8 cellular contexts compared by ENCODE assay signal in the genomic region with DNA sequence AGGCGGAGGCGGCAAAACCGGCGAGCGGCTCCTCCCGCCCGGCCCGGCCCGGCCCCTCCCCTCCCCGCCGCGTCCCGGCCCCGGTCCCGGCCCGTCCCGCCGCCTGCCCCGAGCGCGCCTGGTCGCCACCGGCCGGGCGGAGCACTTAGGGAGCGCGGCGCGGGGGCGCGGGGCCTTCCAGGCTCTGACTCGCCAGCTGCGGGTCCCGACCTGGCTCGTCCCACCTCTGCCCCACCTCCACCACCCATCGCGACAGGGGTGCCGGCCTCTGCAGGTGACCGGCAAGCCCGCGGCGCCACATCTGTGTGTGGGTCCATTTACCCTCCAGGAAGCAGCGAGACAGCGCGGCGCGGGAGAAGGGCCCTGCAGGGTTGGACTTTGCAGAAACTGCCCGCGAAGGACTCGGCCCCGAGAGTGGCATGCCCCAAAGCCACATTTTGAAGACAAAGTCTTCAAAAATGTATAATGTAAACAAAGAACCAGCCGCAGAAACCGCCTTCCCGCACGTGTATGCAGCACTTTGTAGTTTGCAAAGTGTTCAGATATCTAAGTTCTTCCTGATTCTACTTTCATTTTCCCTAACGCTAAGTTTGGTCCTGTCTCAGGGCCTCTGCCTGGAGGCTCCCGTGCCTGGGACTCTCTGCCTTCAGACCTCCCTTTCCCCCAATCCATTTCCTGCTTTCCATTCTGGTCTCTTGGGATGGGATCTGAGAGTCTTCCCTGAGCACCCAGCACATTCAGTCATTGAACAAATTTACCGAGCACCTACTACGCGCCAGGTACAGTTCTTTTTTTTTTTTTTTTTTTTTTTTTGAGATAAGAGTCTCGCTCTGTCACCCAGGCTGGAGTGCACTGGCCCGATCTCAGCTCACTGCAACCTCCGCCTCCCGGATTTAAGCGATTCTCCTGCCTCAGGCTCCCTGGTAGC. TPM values are rescaled to one million over a fixed set of nuclear protein-coding genes. Genes with fewer than 3 reads are reported as not detected.
DNase-seq lines count a peak whose midpoint lies in the region; ATAC-seq, FAIRE-seq and TF ChIP-seq lines count a peak whose summit lies in the region.

A gene (minus strand): TSS at position 40 of the 928 bp plus-strand sequence. CDS start 19,158 bp downstream, outside the sequence.

- ATAC-seq in K562 = peak; percentile 73
- ATAC-seq in gastrocnemius medialis = peak; percentile 72 to 79

- peak within 1 kb of the TSS; percentile 72 for H3K4me2 ChIP-seq in K562 (ENCODE audit: insufficient read depth, low read length)

- no peaks in the 10 kb centered on the region for H4K20me1 ChIP-seq in K562 (replicated peaks; ENCODE audit: control insufficient read depth, insufficient read depth, low read length)

- TF ChIP-seq POLR2A in K562 (conservative IDR thresholded peaks at IDR 0.05) (no peak), gastrocnemius medialis (IDR thresholded peaks at IDR 0.05) (no peak)

- TF ChIP-seq CTCF in AG10803 (conservative IDR thresholded peaks at IDR 0.05; ENCODE audit: low read length) (no peak), K562 (IDR thresholded peaks at IDR 0.05 in 2 of 3, conservative IDR thresholded peaks at IDR 0.05 in 1 of 3; ENCODE audit: insufficient read depth in 2 of 3, low read depth in 1 of 3, low read length in 3 of 3) (no peak), gastrocnemius medialis (IDR thresholded peaks at IDR 0.05 in 4 of 5, conservative IDR thresholded peaks at IDR 0.05 in 1 of 5) (no peak)

- POLR2A ChIA-PET in K562 (lab: Yijun Ruan, JAX) = no interaction called here

- FAIRE-seq in K562 (lab: Jason Lieb, UNC) = no peak

- no peaks in the 10 kb centered on the region for H3K9me3 ChIP-seq in HUES48 (ENCODE audit: control insufficient read depth, insufficient read depth, low read length)
- H3K9me3 ChIP-seq in K562 (replicated peaks; ENCODE audit: control insufficient read depth, insufficient read depth, low read depth, low read length) = no peaks in the 10 kb centered on the region
- no peaks in the 10 kb centered on the region for H3K9me3 ChIP-seq in gastrocnemius medialis

- H2AFZ ChIP-seq in K562 (ENCODE audit: low read depth, low read length) = peak within 1 kb of the TSS; percentile 88

- peak within 1 kb of the TSS; percentile 60 for H3K4me3 ChIP-seq in AG10803 (ENCODE audit: low read length)
- peak within 1 kb of the TSS; percentile 56 for H3K4me3 ChIP-seq in HUES48 (ENCODE audit: low read depth, low read length)
- H3K4me3 ChIP-seq in K562 = peak within 1 kb of the TSS; percentile 40
- H3K4me3 ChIP-seq in iPS-11a (ENCODE audit: low read depth, low read length) = peak within 1 kb of the TSS; percentile 35
- peak within 1 kb of the TSS; percentile 64 to 83 (median 70) for H3K4me3 ChIP-seq in gastrocnemius medialis

- in situ Hi-C loops in K562 (cut with MboI) = no loop called here
- in situ Hi-C loops in gastrocnemius medialis (cut with MboI; ENCODE audit: low sequenced_read_pairs in 4 of 4) = no loop called here

- H3K9me1 ChIP-seq in K562 (ENCODE audit: control insufficient read depth, insufficient read depth, low read length) = no peaks in the 10 kb centered on the region

- TF ChIP-seq EP300 in K562 (IDR thresholded peaks at IDR 0.05; ENCODE audit: low read length) = no peak

- H3K27me3 ChIP-seq in HUES48 (ENCODE audit: control insufficient read depth, insufficient read depth, low read length) = peaks cover 38% of the 10 kb centered on the region
- H3K27me3 ChIP-seq in K562 (ENCODE audit: control insufficient read depth in 2 of 2, insufficient read depth in 2 of 2, low read length in 2 of 2) = peaks cover 32 to 53% of the 10 kb centered on the region in 2 experiments
- no peaks in the 10 kb centered on the region for H3K27me3 ChIP-seq in gastrocnemius medialis

- no peak for TF ChIP-seq RAD21 in K562 (CRISPR knock-in tag; conservative IDR thresholded peaks at IDR 0.05 in 1 of 2, IDR thresholded peaks at IDR 0.05 in 1 of 2)

- H3K27ac ChIP-seq in HUES48 (ENCODE audit: low read depth, low read length) (no peak within 1 kb of the TSS), K562 (ENCODE audit: extremely low read depth, low read depth, low read length) (peak within 1 kb of the TSS; percentile 32; the same call in 1 of the 3 replicates), gastrocnemius medialis (peak within 1 kb of the TSS; percentile 54 to 71 (median 66))

- WGBS in K562 (ENCODE audit: insufficient coverage, low coverage, missing lambda C conversion rate) = 11% methylated on average over 37 of the region's 65 CpGs

- intact Hi-C loops in K562 (cut with micrococcal nuclease) = no loop called here
- intact Hi-C loops in gastrocnemius medialis (cut with DNase I; ENCODE audit: low total_unique reads) = no loop called here

- peak; percentile 75 for DNase-seq in AG10803 (ENCODE audit: low read depth)
- peak; percentile 23 for DNase-seq in GM19240 (ENCODE audit: insufficient read length, low spot score)
- DNase-seq in T1000 (lab: John Stamatoyannopoulos, UW) = peak; percentile 52
- DNase-seq in K562 (ENCODE audit: extremely low read depth in 1 of 4, low spot score in 3 of 4) = peak in 2 of 4 experiments; percentile 27 to 45
- peak in 1 of 2 donors; percentile 19 for DNase-seq in gastrocnemius medialis
- DNase-seq in cerebellar nuclear complex (lab: John Stamatoyannopoulos, UW) = no peak

- no peaks in the 10 kb centered on the region for H3K79me2 ChIP-seq in K562 (ENCODE audit: control insufficient read depth, insufficient read depth, low read length)

- H3K4me1 ChIP-seq in HUES48 (ENCODE audit: control insufficient read depth, insufficient read depth, low read length) (peaks cover 4% of the 10 kb centered on the region; the same call in 1 of the 2 replicates), K562 (replicated peaks in 1 of 2; ENCODE audit: control insufficient read depth in 2 of 2, insufficient read depth in 2 of 2, low read length in 2 of 2) (peaks cover 6 to 12% of the 10 kb centered on the region in 2 experiments; a peak in 4 of 5 replicates), gastrocnemius medialis (peaks cover 0 to 7% of the 10 kb centered on the region in 2 donors)

- BruUV-seq in K562 (replicated peaks; lab: Mats Ljungman, UMichigan) = no TSS peak

- CTCF ChIA-PET in K562 (lab: Yijun Ruan, JAX; ENCODE audit: low intra/inter-chr PET ratio) = no interaction called here

- H3K9ac ChIP-seq in HUES48 (ENCODE audit: low read depth, low read length) (no peak within 1 kb of the TSS), K562 (ENCODE audit: insufficient read depth in 1 of 2, low read depth in 2 of 2, low read length in 2 of 2) (peak within 1 kb of the TSS; percentile 37 to 89; a peak in 3 of 4 replicates)

- no peaks in the 10 kb centered on the region for H3K36me3 ChIP-seq in HUES48 (ENCODE audit: control insufficient read depth, insufficient read depth, low read length)
- H3K36me3 ChIP-seq in K562 (ENCODE audit: control insufficient read depth, insufficient read depth, low read length) = no peaks in the 10 kb centered on the region
- H3K36me3 ChIP-seq in gastrocnemius medialis = no peaks in the 10 kb centered on the region

TF ChIP-seq in K562, 482 proteins besides CTCF, POLR2A, EP300 and RAD21 (continues in another document):
- TF ChIP-seq MTA3 (IDR thresholded peaks at IDR 0.05; ENCODE audit: borderline replicate concordance) = no peak
- TF ChIP-seq PRMT5 (CRISPR knock-in tag; IDR thresholded peaks at IDR 0.05) = 0 out of 2 replicates have a peak, but pooled peaks have one; percentile 40
- TF ChIP-seq XRCC4 (IDR thresholded peaks at IDR 0.05; ENCODE audit: extremely low read depth, insufficient read depth, insufficient read length) = no peak
- TF ChIP-seq MYC (IDR thresholded peaks at IDR 0.05; ENCODE audit: low read depth, low read length) = peak; percentile 31; the same call in 1 of the 2 replicates
- TF ChIP-seq MYC (CRISPR knock-in tag; IDR thresholded peaks at IDR 0.05; ENCODE audit: borderline replicate concordance, low read depth) = no peak
- TF ChIP-seq KDM2B (CRISPR knock-in tag; IDR thresholded peaks at IDR 0.05) = no peak
- TF ChIP-seq, protein P1, sequence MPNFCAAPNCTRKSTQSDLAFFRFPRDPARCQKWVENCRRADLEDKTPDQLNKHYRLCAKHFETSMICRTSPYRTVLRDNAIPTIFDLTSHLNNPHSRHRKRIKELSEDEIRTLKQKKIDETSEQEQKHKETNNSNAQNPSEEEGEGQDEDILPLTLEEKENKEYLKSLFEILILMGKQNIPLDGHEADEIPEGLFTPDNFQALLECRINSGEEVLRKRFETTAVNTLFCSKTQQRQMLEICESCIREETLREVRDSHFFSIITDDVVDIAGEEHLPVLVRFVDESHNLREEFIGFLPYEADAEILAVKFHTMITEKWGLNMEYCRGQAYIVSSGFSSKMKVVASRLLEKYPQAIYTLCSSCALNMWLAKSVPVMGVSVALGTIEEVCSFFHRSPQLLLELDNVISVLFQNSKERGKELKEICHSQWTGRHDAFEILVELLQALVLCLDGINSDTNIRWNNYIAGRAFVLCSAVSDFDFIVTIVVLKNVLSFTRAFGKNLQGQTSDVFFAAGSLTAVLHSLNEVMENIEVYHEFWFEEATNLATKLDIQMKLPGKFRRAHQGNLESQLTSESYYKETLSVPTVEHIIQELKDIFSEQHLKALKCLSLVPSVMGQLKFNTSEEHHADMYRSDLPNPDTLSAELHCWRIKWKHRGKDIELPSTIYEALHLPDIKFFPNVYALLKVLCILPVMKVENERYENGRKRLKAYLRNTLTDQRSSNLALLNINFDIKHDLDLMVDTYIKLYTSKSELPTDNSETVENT (CRISPR knock-in tag; IDR thresholded peaks at IDR 0.05) = no peak
- TF ChIP-seq BHLHE40 (IDR thresholded peaks at IDR 0.05; ENCODE audit: low read length) = peak; percentile 68; the same call in 1 of the 2 replicates

RNA-seq across cellular contexts. Expression of the gene that starts here (rescaled TPM):
- 0.67 and 1.3 TPM in 2 replicates for total RNA-seq in K562 (2011; cell fraction: chromatin; rRNA removed; ENCODE audit: low replicate concordance)
- 0.66 and 1.2 TPM in 2 replicates for total RNA-seq in K562 (2011; cell fraction: nucleolus; rRNA removed)
- total RNA-seq in K562 (2011; cell fraction: nucleoplasm; rRNA removed) = 0.59 TPM in 1 of 2 replicates, not detected in the other
- 2.1 and 3.3 TPM in 2 replicates for total RNA-seq in K562 (2014; rRNA removed)
- 0.91 and 1.4 TPM in 2 replicates for total RNA-seq in K562 (2014; rRNA removed; fragmentation: Illumina TruSeq; extraction: Trizol)
- total RNA-seq in K562 (2015; rRNA removed; fragmentation: Illumina TruSeq; extraction: Trizol) = 1.6 and 2.0 TPM in 2 replicates
- 1.2 and 2.1 TPM in 2 replicates for total RNA-seq in K562 (2021)
- 0.27 and 0.57 TPM in 2 replicates for polyA plus RNA-seq in K562 (2011; rRNA removed)
- 0.13 and 0.94 TPM in 2 replicates for polyA plus RNA-seq in K562 (2011; cell fraction: cytosol; rRNA removed)
- polyA plus RNA-seq in K562 (2011; cell fraction: nucleus; rRNA removed) = 0.45 and 1.5 TPM in 2 replicates
- polyA plus RNA-seq in K562 (2012) = 1.3 and 3.3 TPM in 2 replicates
- 1.4 and 1.7 TPM in 2 replicates for polyA plus RNA-seq in K562 (2014; fragmentation: Illumina TruSeq; extraction: Trizol)
- under 1 TPM; 0.06 to 0.21 TPM for polyA plus RNA-seq in K562 (2014; fragmentation: Nextera tagmentation; extraction: Ambion mirVana)
- polyA plus RNA-seq in K562 (2014; rRNA removed) = 1.9 and 3.2 TPM in 2 replicates
- 0.07 and 0.15 TPM in 2 replicates for polyA minus RNA-seq in K562 (2011; rRNA and poly(A)+ RNA removed)
- not detected in 2 replicates for polyA minus RNA-seq in K562 (2011; cell fraction: cytosol; rRNA and poly(A)+ RNA removed)
- polyA minus RNA-seq in K562 (2011; cell fraction: nucleus; rRNA and poly(A)+ RNA removed) = 0.54 and 0.56 TPM in 2 replicates
- total RNA-seq in gastrocnemius medialis = 1 to 10 TPM in 3 of 4 donors, under 1 TPM in 1; 0.95 to 3.9 (median 2.4) TPM

Comparison
In these comparisons a context has a peak if more than half of its experiments do, and no peak if none do; other contexts are left out.
1. DNase-seq: peak in AG10803 (single experiment), GM19240 (single experiment) and T1000 (single experiment); none in cerebellar nuclear complex (0 of 2).
2. Peak in every context shown above with its lines, with median percentiles within 50 percentile points of each other: H3K4me3 ChIP-seq.